Comparison of ENCODE assay signal across 8 cellular contexts in the genomic region with DNA sequence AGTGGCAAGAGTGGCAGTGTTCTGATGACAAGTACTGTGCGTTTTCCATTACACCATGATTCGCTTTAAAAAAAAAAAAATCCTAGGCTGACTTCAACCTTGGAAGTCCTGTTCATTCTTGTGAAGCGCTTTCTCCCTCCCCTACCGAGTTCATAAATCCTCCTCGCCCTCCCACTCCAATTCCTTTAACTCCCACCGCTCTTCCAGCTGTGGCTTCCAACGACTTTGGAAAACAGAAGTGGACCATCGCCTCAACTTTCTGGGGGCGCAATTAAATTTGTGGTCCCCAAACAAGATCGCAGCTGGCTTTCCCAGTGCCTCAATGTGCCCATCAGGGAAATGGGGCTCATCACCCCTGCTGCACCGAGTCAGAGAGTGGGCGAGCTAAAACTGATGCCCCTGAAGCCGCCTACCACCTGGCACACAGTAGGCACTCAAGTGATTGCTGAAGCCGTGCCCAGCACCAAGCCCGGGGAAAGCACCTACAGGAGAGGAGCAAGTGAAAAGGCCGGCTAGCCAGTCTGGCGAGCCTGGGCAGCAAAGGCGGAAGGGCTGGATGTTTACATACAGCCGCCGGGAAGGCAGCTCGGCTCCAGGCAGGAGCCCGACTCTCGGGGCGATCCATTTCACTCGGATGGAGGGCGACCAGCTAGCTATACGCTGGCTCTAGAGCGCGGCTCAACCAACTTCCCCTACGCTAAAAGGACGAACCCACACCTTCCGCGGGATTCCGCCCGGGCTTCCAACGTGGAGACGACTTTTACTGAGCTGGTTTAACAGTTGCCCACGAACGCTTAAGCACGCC. TPM values are rescaled to one million over a fixed set of nuclear protein-coding genes. Genes with fewer than 3 reads are reported as not detected.
A peak's percentile ranks its signal among the peaks of the same experiment; 100 is the strongest.
DNase-seq lines count a peak whose midpoint lies in the region; ATAC-seq, FAIRE-seq and TF ChIP-seq lines count a peak whose summit lies in the region.

No MANE protein-coding gene starts in this region.

- in situ Hi-C loops in T47D (cut with HindIII; ENCODE audit: low pct_unique_long_range_greater_than_20kb, low sequenced_read_pairs) = no loop called here

- H3K4me3 ChIP-seq in spleen = peak overlapping the region; percentile 61 to 93 (median 80)

- H3K27ac ChIP-seq in spleen = peak overlapping the region; percentile 75 to 93 (median 88)

- H3K27me3 ChIP-seq in spleen (replicated peaks in 1 of 7) = peaks cover 0 to 15% (median 0%) of the 10 kb centered on the region in 7 donors

- H3K36me3 ChIP-seq in spleen = no peaks in the 10 kb centered on the region

- H3K9me3 ChIP-seq in spleen = no peaks in the 10 kb centered on the region

- no peak for TF ChIP-seq POLR2A in H54 (IDR thresholded peaks at IDR 0.05; ENCODE audit: low read depth, low read length)
- no peak for TF ChIP-seq POLR2A in spleen (IDR thresholded peaks at IDR 0.05)
- no peak for TF ChIP-seq POLR2A in GM12891 (IDR thresholded peaks at IDR 0.05; ENCODE audit: low read depth, low read length)

- peaks cover 18 to 73% (median 62%) of the 10 kb centered on the region in 6 donors for H3K4me1 ChIP-seq in spleen

- peak; percentile 95 for DNase-seq in COLO668 (lab: John Stamatoyannopoulos, UW; ENCODE audit: unreplicated experiment)
- peak; percentile 42 for DNase-seq in H54 (ENCODE audit: insufficient read length, low spot score)
- DNase-seq in NCI-H526 treated with DMSO at 0.1 percent for 48 hours (lab: John Stamatoyannopoulos, UW) = peak; percentile 82
- DNase-seq in T47D (ENCODE audit: low read depth in 1 of 2, low spot score in 1 of 2) = peak; percentile 63 to 79
- peak; percentile 68 for DNase-seq in islet precursor cell
- DNase-seq in spleen = peak; percentile 87
- no peak for DNase-seq in GM12891 (ENCODE audit: insufficient read length, low spot score)

- WGBS in spleen, 5 donors = 7 to 14% (median 11%) methylated on average over 33 to 40 of the region's 40 CpGs

- intact Hi-C loops in spleen (cut with DNase I; ENCODE audit: low total_unique reads) = loop anchor here (5.0 to 10.0 kb wide), 2 partner anchors 53 to 161 kb away; no protein-coding TSS in a partner anchor

- FAIRE-seq in H54 (lab: Jason Lieb, UNC) (no peak), GM12891 (lab: Jason Lieb, UNC) (no peak)

- ATAC-seq in GM18519 (IDR thresholded peaks at IDR 0.05; ENCODE audit: low FRiP score, unreplicated experiment) = no peak

- TF ChIP-seq CTCF in spleen (IDR thresholded peaks at IDR 0.05 in 8 of 11, conservative IDR thresholded peaks at IDR 0.05 in 3 of 11) = no peak

TF ChIP-seq in GM12891, 5 proteins besides CTCF, POLR2A, EP300 and RAD21:
- TF ChIP-seq PAX5 (IDR thresholded peaks at IDR 0.05; ENCODE audit: insufficient read depth, low read length, severe bottlenecking) (no peak), POU2F2 (IDR thresholded peaks at IDR 0.05; ENCODE audit: low read depth, low read length) (no peak), POLR2AphosphoS5 (IDR thresholded peaks at IDR 0.05; ENCODE audit: low read depth, low read length) (no peak), TAF1 (IDR thresholded peaks at IDR 0.05; ENCODE audit: low read depth, low read length) (no peak), SPI1 (IDR thresholded peaks at IDR 0.05; ENCODE audit: low read depth, low read length) (no peak)

RNA-seq across cellular contexts. Expression of a gene that starts 1.3 kb away (rescaled TPM):
- 10 to 100 TPM; 40.3 to 90.0 (median 65.6) TPM for total RNA-seq in spleen
- polyA plus RNA-seq in spleen = 10 to 100 TPM in 2 of 3 donors, 1 to 10 TPM in 1; 6.7 to 16.3 (median 10.5) TPM
- 0.22 TPM for polyA plus RNA-seq in GM12891 (2012; ENCODE audit: low read depth, missing spikeins)
